In genomic region chr7:77674878-77675277, GRCh38 we compare ENCODE assay signal across 12 cellular contexts. TPM values are rescaled to one million over a fixed set of nuclear protein-coding genes. Genes with fewer than 3 reads are reported as not detected.
DNase-seq lines count a peak whose midpoint lies in the region; ATAC-seq and TF ChIP-seq lines count a peak whose summit lies in the region.
"Had no signal": no experiment of that assay in that cellular context is flagged by ENCODE, and none has a peak within 500 bp of the region (broad histone marks: within the 10 kb centered on the region; RNA-seq: fewer than 3 reads in every experiment).

No MANE protein-coding gene starts in this region.

- no peak overlapping the region for H3K4me3 ChIP-seq in brain microvascular endothelial cell (ENCODE audit: low read depth, low read length)
- H3K4me3 ChIP-seq: tibial artery had no signal

- no peaks in the 10 kb centered on the region for H3K9me3 Mint-ChIP-seq in activated T-cell treated with anti-CD3 and anti-CD28 coated beads, Interleukin-2, amount 50 U/mL, for 72 hours
- H3K9me3 Mint-ChIP-seq: activated naive CD4-positive, alpha-beta T cell treated with anti-CD3 and anti-CD28 coated beads, Interleukin-2, amount 10 ng/mL, durations not matched to agents 7 days and 5 days had no signal

- no peak overlapping the region for H3K4me3 Mint-ChIP-seq in activated T-cell treated with anti-CD3 and anti-CD28 coated beads, Interleukin-2, amount 50 U/mL, for 72 hours
- H3K4me3 Mint-ChIP-seq: activated naive CD4-positive, alpha-beta T cell treated with anti-CD3 and anti-CD28 coated beads, Interleukin-2, amount 10 ng/mL, durations not matched to agents 7 days and 5 days had no signal

- TF ChIP-seq CTCF in brain microvascular endothelial cell (IDR thresholded peaks at IDR 0.05; ENCODE audit: low read depth, low read length, missing control alignments) = no peak

- no peaks in the 10 kb centered on the region for H3K27me3 Mint-ChIP-seq in activated T-cell treated with anti-CD3 and anti-CD28 coated beads, Interleukin-2, amount 50 U/mL, for 72 hours (ENCODE audit: low read depth)
- H3K27me3 Mint-ChIP-seq: activated naive CD4-positive, alpha-beta T cell treated with anti-CD3 and anti-CD28 coated beads, Interleukin-2, amount 10 ng/mL, durations not matched to agents 7 days and 5 days had no signal

- no peak for DNase-seq in activated T-cell treated with anti-CD3 and anti-CD28 coated beads, Interleukin-2, amount 50 U/mL, for 72 hours
- DNase-seq in activated T-cell treated with anti-CD3 and anti-CD28 coated beads for 4 hours = no peak
- DNase-seq in brain microvascular endothelial cell = peak; percentile 20
- DNase-seq in superior temporal gyrus (ENCODE audit: extremely low spot score) = peak; percentile 47
- no peak for DNase-seq in Ammon's horn (ENCODE audit: low spot score)
- DNase-seq in NCI-H1092 (lab: John Stamatoyannopoulos, UW) = no peak
- DNase-seq in NCI-H1930 (lab: John Stamatoyannopoulos, UW) = no peak
- DNase-seq: activated naive CD4-positive, alpha-beta T cell treated with anti-CD3 and anti-CD28 coated beads, Interleukin-2, amount 10 ng/mL, durations not matched to agents 7 days and 5 days; erythroblast; NCI-H2107; tibial artery had no signal

- no peaks in the 10 kb centered on the region for H3K36me3 ChIP-seq in brain microvascular endothelial cell (replicated peaks)
- H3K36me3 ChIP-seq: tibial artery had no signal

- no peak overlapping the region for H3K27ac Mint-ChIP-seq in activated T-cell treated with anti-CD3 and anti-CD28 coated beads, Interleukin-2, amount 50 U/mL, for 72 hours
- H3K27ac Mint-ChIP-seq: activated naive CD4-positive, alpha-beta T cell treated with anti-CD3 and anti-CD28 coated beads, Interleukin-2, amount 10 ng/mL, durations not matched to agents 7 days and 5 days had no signal

- no peaks in the 10 kb centered on the region for H3K36me3 Mint-ChIP-seq in activated T-cell treated with anti-CD3 and anti-CD28 coated beads, Interleukin-2, amount 50 U/mL, for 72 hours (ENCODE audit: insufficient read depth in 2 of 2)

- H3K27me3 ChIP-seq in brain microvascular endothelial cell (replicated peaks) = no peaks in the 10 kb centered on the region
- H3K27me3 ChIP-seq: tibial artery had no signal

- no peaks in the 10 kb centered on the region for H3K4me1 Mint-ChIP-seq in activated T-cell treated with anti-CD3 and anti-CD28 coated beads, Interleukin-2, amount 50 U/mL, for 72 hours (ENCODE audit: low read depth)
- H3K4me1 Mint-ChIP-seq: activated naive CD4-positive, alpha-beta T cell treated with anti-CD3 and anti-CD28 coated beads, Interleukin-2, amount 10 ng/mL, durations not matched to agents 7 days and 5 days had no signal

- ATAC-seq in activated T-cell treated with anti-CD3 and anti-CD28 coated beads, Interleukin-2, amount 50 U/mL, for 72 hours (replicated peaks in 1 of 2) = peak; percentile 47 to 60
- ATAC-seq in HG03196 (IDR thresholded peaks at IDR 0.05; ENCODE audit: unreplicated experiment) = peak; percentile 63

- H3K27ac ChIP-seq in brain microvascular endothelial cell = no peak overlapping the region
- H3K27ac ChIP-seq: tibial artery had no signal

- in situ Hi-C loops in brain microvascular endothelial cell (cut with HindIII; ENCODE audit: low pct_ligation_motif_present, low sequenced_read_pairs) = loop anchor here (25.0 kb wide), 1 partner anchor 87 kb away; no protein-coding TSS in a partner anchor

RNA-seq across cellular contexts. Expression of gene RSBN1L, which starts 21.4 kb away (rescaled TPM):
- total RNA-seq in activated T-cell treated with anti-CD3 and anti-CD28 coated beads, Interleukin-2, amount 50 U/mL, for 72 hours = 10 to 100 TPM; 14.9 to 19.2 TPM

Comparison
In these comparisons a context has a peak if more than half of its experiments do, and no peak if none do; other contexts are left out.
1. DNase-seq: peak in brain microvascular endothelial cell (single experiment) and superior temporal gyrus (single experiment); none in activated T-cell treated with anti-CD3 and anti-CD28 coated beads, Interleukin-2, amount 50 U/mL, for 72 hours (0 of 2), activated T-cell treated with anti-CD3 and anti-CD28 coated beads for 4 hours (single experiment), Ammon's horn (single experiment), NCI-H1092 (single experiment) and NCI-H1930 (0 of 2).